Comparison of ENCODE assay signal across 36 cellular contexts in genomic region chr7:49817251-49817650, GRCh38. TPM values are rescaled to one million over a fixed set of nuclear protein-coding genes. Genes with fewer than 3 reads are reported as not detected.
"Had no signal": no experiment of that assay in that cellular context is flagged by ENCODE, and none has a peak within 500 bp of the region (broad histone marks: within the 10 kb centered on the region; RNA-seq: fewer than 3 reads in every experiment).

No MANE protein-coding gene starts in this region.

- H3K9me3 ChIP-seq: adrenal gland, body of pancreas, colonic mucosa, esophagus squamous epithelium, gastroesophageal sphincter, heart right ventricle had no signal

- DNase-seq: activated CD4-positive, alpha-beta memory T cell treated with anti-CD3 and anti-CD28 coated beads for 36 hours; activated CD4-positive, alpha-beta T cell treated with anti-CD3 and anti-CD28 coated beads for 36 hours; activated CD4-positive, alpha-beta T cell treated with anti-CD3 and anti-CD28 coated beads, Interleukin-2, amount 10 ng/mL, durations not matched to agents 24 days and 14 days; activated CD4-positive, CD25-positive, alpha-beta regulatory T cell; activated CD4-positive, CD25-positive, alpha-beta regulatory T cell treated with anti-CD3 and anti-CD28 coated beads, Interleukin-2, amount 50 U/mL, for 72 hours; activated CD8-positive, alpha-beta memory T cell treated with anti-CD3 and anti-CD28 coated beads, Interleukin-2, amount 10 ng/mL, durations not matched to agents 7 days and 5 days; activated CD8-positive, alpha-beta memory T cell treated with anti-CD3 and anti-CD28 coated beads, Interleukin-2, amount 50 U/mL, for 4 hours; activated CD8-positive, alpha-beta T cell treated with anti-CD3 and anti-CD28 coated beads, Interleukin-2, amount 10 ng/mL, durations not matched to agents 7 days and 5 days; activated effector memory CD4-positive, alpha-beta T cell treated with anti-CD3 and anti-CD28 coated beads, Interleukin-2, amount 50 U/mL, for 16 hours; activated naive CD4-positive, alpha-beta T cell treated with anti-CD3 and anti-CD28 coated beads for 36 hours; activated naive CD8-positive, alpha-beta T cell treated with anti-CD3 and anti-CD28 coated beads for 36 hours; activated naive CD8-positive, alpha-beta T cell treated with anti-CD3 and anti-CD28 coated beads, Interleukin-2, amount 50 U/mL, for 24 hours; activated T-cell treated with anti-CD3 and anti-CD28 coated beads, Interleukin-2, amount 50 U/mL, for 1 hour; activated T-cell treated with anti-CD3 and anti-CD28 coated beads, Interleukin-2, amount 50 U/mL, for 48 hours; adrenal gland; amygdala; aorta; body of pancreas; central memory CD4-positive, alpha-beta T cell; cerebellar nuclear complex; colonic mucosa; effector CD8-positive, alpha-beta T cell; esophagus squamous epithelium; foreskin melanocyte; heart right ventricle; T-helper 2 cell had no signal

- H3K27ac ChIP-seq: adrenal gland, body of pancreas, colonic mucosa, epithelial cell of prostate, esophagus squamous epithelium, gastroesophageal sphincter, heart right ventricle had no signal

- ATAC-seq: activated CD4-positive, alpha-beta T cell treated with anti-CD3 and anti-CD28 coated beads for 36 hours; activated CD8-positive, alpha-beta memory T cell treated with anti-CD3 and anti-CD28 coated beads, Interleukin-2, amount 10 ng/mL, durations not matched to agents 7 days and 5 days; activated CD8-positive, alpha-beta T cell treated with anti-CD3 and anti-CD28 coated beads, Interleukin-2, amount 10 ng/mL, durations not matched to agents 7 days and 5 days; activated naive CD8-positive, alpha-beta T cell treated with anti-CD3 and anti-CD28 coated beads, Interleukin-2, amount 50 U/mL, for 24 hours; body of pancreas; gastroesophageal sphincter; heart right ventricle had no signal

- H3K36me3 ChIP-seq: adrenal gland, colonic mucosa, esophagus squamous epithelium, gastroesophageal sphincter, heart right ventricle had no signal

- H3K27me3 ChIP-seq: adrenal gland, body of pancreas, colonic mucosa, esophagus squamous epithelium, gastroesophageal sphincter, heart right ventricle had no signal

- H3K4me3 ChIP-seq: adrenal gland, body of pancreas, colonic mucosa, esophagus squamous epithelium, gastroesophageal sphincter, heart right ventricle had no signal

- H3K4me1 ChIP-seq: adrenal gland, body of pancreas, colonic mucosa, gastroesophageal sphincter had no signal

RNA-seq across cellular contexts. Expression of gene VWC2, which starts 43.8 kb away (rescaled TPM):
- total RNA-seq: activated CD4-positive, alpha-beta memory T cell treated with anti-CD3 and anti-CD28 coated beads for 36 hours; activated CD4-positive, alpha-beta T cell treated with anti-CD3 and anti-CD28 coated beads for 36 hours; activated CD4-positive, alpha-beta T cell treated with anti-CD3 and anti-CD28 coated beads, Interleukin-2, amount 10 ng/mL, durations not matched to agents 24 days and 14 days; activated CD8-positive, alpha-beta memory T cell treated with anti-CD3 and anti-CD28 coated beads for 36 hours; activated CD8-positive, alpha-beta memory T cell treated with anti-CD3 and anti-CD28 coated beads, Interleukin-2, amount 10 ng/mL, durations not matched to agents 7 days and 5 days; activated CD8-positive, alpha-beta T cell treated with anti-CD3 and anti-CD28 coated beads, Interleukin-2, amount 10 ng/mL, durations not matched to agents 7 days and 5 days; activated naive CD4-positive, alpha-beta T cell treated with anti-CD3 and anti-CD28 coated beads for 36 hours; activated naive CD8-positive, alpha-beta T cell treated with anti-CD3 and anti-CD28 coated beads for 36 hours; activated T-helper 1 cell treated with anti-CD3 and anti-CD28 coated beads, Interleukin-12 subunit alpha, Interleukin-12 subunit beta, Interleukin-2, Interleukin-4 antibody, amounts not matched to agents 30 ng/mL and 10 ng/mL and 1 ng/mL, durations not matched to agents 14 hours and 24 hours and 36 hours; activated T-helper 2 cell treated with anti-CD3 and anti-CD28 coated beads, Interferon-gamma antibody, Interleukin-2, Interleukin-4, amounts not matched to agents 10 μg/mL and 5 μg/mL and 100 μg/mL, durations not matched to agents 14 hours and 24 hours and 36 hours; aorta; body of pancreas; dermis microvascular lymphatic vessel endothelial cell; endothelial cell of umbilical vein; fibroblast of lung; fibroblast of villous mesenchyme; glomerular endothelial cell had no signal
